Comparison of ENCODE assay signal across 8 cellular contexts in the genomic region with DNA sequence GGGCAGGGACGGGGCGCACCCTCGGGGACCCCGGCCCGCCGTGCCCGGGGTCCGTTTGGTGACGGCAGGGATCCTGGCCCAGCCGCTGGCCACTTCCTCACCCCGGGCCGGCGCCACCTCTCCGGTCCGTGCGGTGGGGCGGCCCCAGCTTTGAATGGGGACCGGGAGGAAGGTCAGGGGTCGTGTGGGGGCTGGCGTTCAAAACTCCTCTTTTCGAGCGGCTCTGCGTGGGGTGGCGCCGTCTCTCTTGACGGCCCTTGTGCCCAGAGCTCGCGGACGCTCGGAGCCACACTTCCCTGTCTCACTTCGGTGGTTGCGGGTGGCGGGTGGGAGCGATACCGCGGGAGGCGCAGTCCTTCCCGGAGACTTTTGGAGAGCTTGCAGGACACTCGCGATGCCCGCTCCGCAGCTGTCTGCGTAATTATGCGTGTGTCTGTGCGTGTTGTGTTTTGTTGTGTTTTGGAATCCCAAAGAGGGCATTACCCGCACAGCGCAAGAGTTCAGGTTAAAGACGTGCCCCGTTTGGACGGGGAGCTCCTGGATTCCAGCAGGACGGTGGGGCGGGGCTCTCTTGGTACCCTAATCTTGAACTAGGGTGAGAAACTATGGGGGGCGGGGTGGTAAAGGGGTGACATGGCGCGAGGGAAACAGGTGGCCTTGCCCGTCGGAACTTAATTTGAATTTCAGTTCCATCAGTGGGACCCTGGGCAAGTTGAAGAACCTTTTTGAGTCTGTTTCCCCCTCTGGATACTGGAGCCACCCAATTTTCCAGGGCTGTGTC. TPM values are rescaled to one million over a fixed set of nuclear protein-coding genes. Genes with fewer than 3 reads are reported as not detected.
DNase-seq lines count a peak whose midpoint lies in the region; ATAC-seq and TF ChIP-seq lines count a peak whose summit lies in the region.

No MANE protein-coding gene starts in this region.

- no peak for TF ChIP-seq EP300 in upper lobe of left lung (IDR thresholded peaks at IDR 0.05)

- no peak for TF ChIP-seq POLR2A in upper lobe of left lung (IDR thresholded peaks at IDR 0.05)

- H3K4me1 ChIP-seq in CD8-positive, alpha-beta T cell (ENCODE audit: insufficient read depth, low read length) = peaks cover 6% of the 10 kb centered on the region
- H3K4me1 ChIP-seq in MM.1S (ENCODE audit: low read length) = no peaks in the 10 kb centered on the region
- peaks cover 22 to 26% (median 24%) of the 10 kb centered on the region in 4 donors for H3K4me1 ChIP-seq in upper lobe of left lung

- H3K9me3 ChIP-seq in CD8-positive, alpha-beta T cell (ENCODE audit: low read length) = no peaks in the 10 kb centered on the region
- H3K9me3 ChIP-seq in MM.1S (replicated peaks; ENCODE audit: insufficient read depth, low read length) (no peaks in the 10 kb centered on the region), upper lobe of left lung (no peaks in the 10 kb centered on the region)

- WGBS in upper lobe of left lung, 2 donors = 10 to 13% methylated on average over 12 to 13 of the region's 57 CpGs

- DNase-seq in CD8-positive, alpha-beta T cell = no peak
- DNase-seq in MM.1S (no peak), cardiac fibroblast (ENCODE audit: low read depth in 2 of 2) (peak in 1 of 2 donors; percentile 10), lung microvascular endothelial cell (ENCODE audit: low read depth in 2 of 2) (peak; percentile 38 to 49), upper lobe of left lung (peak in 1 of 2 donors; percentile 58), T-helper 9 cell (no peak), T1000 (lab: John Stamatoyannopoulos, UW) (no peak)

- H3K4me3 Mint-ChIP-seq in CD8-positive, alpha-beta T cell = peak overlapping the region; percentile 89

- H2AFZ ChIP-seq in MM.1S (ENCODE audit: low read length) = no peak overlapping the region

- peak overlapping the region; percentile 69 for H3K27ac Mint-ChIP-seq in CD8-positive, alpha-beta T cell

- H3K27ac ChIP-seq in CD8-positive, alpha-beta T cell (ENCODE audit: low read depth, low read length) = no peak overlapping the region
- H3K27ac ChIP-seq in MM.1S (ENCODE audit: low read length) (no peak overlapping the region), upper lobe of left lung (peak overlapping the region; percentile 79 to 94 (median 80))

- no peaks in the 10 kb centered on the region for H3K9me3 Mint-ChIP-seq in CD8-positive, alpha-beta T cell

- peak overlapping the region; percentile 54 for H3K9ac ChIP-seq in MM.1S (ENCODE audit: low read length)

- peak overlapping the region; percentile 37 for H3K4me3 ChIP-seq in CD8-positive, alpha-beta T cell (ENCODE audit: low read depth, low read length)
- H3K4me3 ChIP-seq in MM.1S (ENCODE audit: low read length) = peak overlapping the region; percentile 70
- H3K4me3 ChIP-seq in cardiac fibroblast (replicated peaks in 1 of 2; ENCODE audit: low read depth in 2 of 2, low read length in 2 of 2) = peak overlapping the region; percentile 40 to 45
- peak overlapping the region; percentile 72 to 92 (median 82) for H3K4me3 ChIP-seq in upper lobe of left lung

- intact Hi-C loops in CD8-positive, alpha-beta T cell (cut with DNase I, micrococcal nuclease) = no loop called here

- peak; percentile 24 for ATAC-seq in CD8-positive, alpha-beta T cell
- peak; percentile 12 for ATAC-seq in GM21529 (IDR thresholded peaks at IDR 0.05; ENCODE audit: unreplicated experiment)
- ATAC-seq in upper lobe of left lung (ENCODE audit: low FRiP score in 2 of 2) = peak; percentile 34 to 69

- CTCF ChIA-PET in CD8-positive, alpha-beta T cell (lab: Charles Lee) = interaction anchor here (1.4 kb wide), 1 partner anchor 94 kb away, joined by 4 read pairs; no protein-coding TSS in a partner anchor

- no peak for TF ChIP-seq CTCF in CD8-positive, alpha-beta T cell (IDR thresholded peaks at IDR 0.05)
- TF ChIP-seq CTCF in MM.1S (IDR thresholded peaks at IDR 0.05; ENCODE audit: low read length) (no peak), cardiac fibroblast (IDR thresholded peaks at IDR 0.05; ENCODE audit: low read depth, low read length) (no peak), upper lobe of left lung (IDR thresholded peaks at IDR 0.05) (no peak)

- no peaks in the 10 kb centered on the region for H3K36me3 Mint-ChIP-seq in CD8-positive, alpha-beta T cell

- H3F3A ChIP-seq in MM.1S (ENCODE audit: insufficient read depth, low read length) = no peaks in the 10 kb centered on the region

- peaks cover 26% of the 10 kb centered on the region for H3K79me2 ChIP-seq in MM.1S (ENCODE audit: low read length)

- H3K27me3 Mint-ChIP-seq in CD8-positive, alpha-beta T cell (ENCODE audit: low read depth) = peaks cover 29% of the 10 kb centered on the region

- no peaks in the 10 kb centered on the region for H4K20me1 ChIP-seq in MM.1S (ENCODE audit: insufficient read depth, low read length)

- H3K4me2 ChIP-seq in MM.1S (ENCODE audit: low read depth, low read length) = peak overlapping the region; percentile 83

- H3K4me1 Mint-ChIP-seq in CD8-positive, alpha-beta T cell (ENCODE audit: low read depth) = peaks cover 14% of the 10 kb centered on the region

- no peaks in the 10 kb centered on the region for H3K36me3 ChIP-seq in CD8-positive, alpha-beta T cell (ENCODE audit: insufficient read depth, low read length)
- H3K36me3 ChIP-seq in MM.1S (replicated peaks; ENCODE audit: insufficient read depth, low read length) = no peaks in the 10 kb centered on the region
- no peaks in the 10 kb centered on the region for H3K36me3 ChIP-seq in upper lobe of left lung

- H3K9me2 ChIP-seq in MM.1S (replicated peaks; ENCODE audit: insufficient read depth, low read length) = no peaks in the 10 kb centered on the region

- H3K27me3 ChIP-seq in CD8-positive, alpha-beta T cell (ENCODE audit: insufficient read depth, low read length) = no peaks in the 10 kb centered on the region
- H3K27me3 ChIP-seq in MM.1S (replicated peaks; ENCODE audit: insufficient read depth, low read length) = no peaks in the 10 kb centered on the region
- H3K27me3 ChIP-seq in upper lobe of left lung = peaks cover 0 to 3% (median 0%) of the 10 kb centered on the region in 4 donors

- POLR2A ChIA-PET in CD8-positive, alpha-beta T cell (lab: Charles Lee) = interaction anchor here (1.0 kb wide), 1 partner anchor 62 kb away, joined by 3 read pairs; no protein-coding TSS in a partner anchor

RNA-seq across cellular contexts. Expression of a gene that starts 0.6 kb away (rescaled TPM):
- 10 to 100 TPM in 1 of 2 experiments, 1 to 10 TPM in 1; 7.6 to 10.2 TPM for total RNA-seq in CD8-positive, alpha-beta T cell
- total RNA-seq in lung microvascular endothelial cell (8.5 and 10.9 TPM in 2 replicates), upper lobe of left lung (10 to 100 TPM; 13.8 to 85.9 (median 35.1) TPM)

Comparison
In these comparisons a context has a peak if more than half of its experiments do, and no peak if none do; other contexts are left out.
1. DNase-seq: peak in lung microvascular endothelial cell (2 of 2); none in CD8-positive, alpha-beta T cell (0 of 7), MM.1S (single experiment), T-helper 9 cell (single experiment) and T1000 (single experiment).
2. H3K27ac ChIP-seq: peak in upper lobe of left lung (4 of 4); none in CD8-positive, alpha-beta T cell (single experiment) and MM.1S (single experiment).
3. Peak in every context shown above with its lines, with median percentiles within 50 percentile points of each other: ATAC-seq and H3K4me3 ChIP-seq.